In the genomic region with DNA sequence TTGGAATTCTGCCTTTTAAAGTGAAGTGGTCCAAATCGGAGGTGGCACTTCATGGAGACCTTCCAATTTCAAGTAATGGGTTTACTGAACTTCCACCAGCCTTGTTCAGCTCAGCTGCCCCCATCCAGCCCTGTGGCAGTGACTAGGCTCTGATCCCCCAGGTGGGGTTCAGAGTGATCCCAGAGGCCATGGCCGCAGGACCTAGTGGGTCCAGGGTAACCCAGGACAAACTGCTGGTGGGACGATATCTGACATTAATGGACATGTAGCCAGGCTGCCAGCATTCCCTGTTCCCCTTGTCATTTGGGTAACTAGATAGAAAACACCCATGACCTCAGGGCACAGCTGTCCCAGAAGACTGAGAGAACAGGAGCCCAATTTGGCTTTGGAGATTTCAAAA, we compare ENCODE assay signal across 32 cellular contexts.
"Had no signal": no experiment of that assay in that cellular context is flagged by ENCODE, and none has a peak within 500 bp of the region (broad histone marks: within the 10 kb centered on the region; RNA-seq: fewer than 3 reads in every experiment).

No MANE protein-coding gene starts in this region.

- H3K9me3 ChIP-seq: gastrocnemius medialis, pancreas, prostate gland, thyroid gland, upper lobe of left lung had no signal

- ATAC-seq: activated CD4-positive, CD25-positive, alpha-beta regulatory T cell treated with anti-CD3 and anti-CD28 coated beads, Interleukin-2, amount 50 U/mL, for 24 hours; activated naive CD4-positive, alpha-beta T cell treated with anti-CD3 and anti-CD28 coated beads, Interleukin-2, amount 50 U/mL, for 72 hours; activated T-cell treated with anti-CD3 and anti-CD28 coated beads, Interleukin-2, amount 50 U/mL, for 4 hours; activated T-helper 17 cell treated with anti-CD3 and anti-CD28 coated beads, Interleukin-2, amount 50 U/mL, for 72 hours; gastrocnemius medialis; left cardiac atrium; naive thymus-derived CD4-positive, alpha-beta T cell; pancreas; stimulated activated memory B cell treated with anti-CD40 and anti-IgM and Interleukin-4, amounts not matched to agents 10 μg/mL and 1 μg/mL and 100 μg/mL, for 72 hours; stimulated activated naive CD8-positive, alpha-beta T cell treated with anti-CD3 and anti-CD28 coated beads, Interleukin-15, amount 100 ng/mL, for 72 hours had no signal

- H3K4me3 ChIP-seq: coronary artery, dorsolateral prefrontal cortex, gastrocnemius medialis, hepatocyte, pancreas, prostate gland, smooth muscle cell, thyroid gland, upper lobe of left lung had no signal

- H3K27ac ChIP-seq: dorsolateral prefrontal cortex, gastrocnemius medialis, hepatocyte, pancreas, prostate gland, thyroid gland, upper lobe of left lung, VCaP had no signal

- H3K27me3 ChIP-seq: dorsolateral prefrontal cortex, gastrocnemius medialis, pancreas, thyroid gland, upper lobe of left lung had no signal

- H3K36me3 ChIP-seq: gastrocnemius medialis, pancreas, prostate gland, thyroid gland, upper lobe of left lung had no signal

- DNase-seq: activated CD4-positive, alpha-beta memory T cell treated with anti-CD3 and anti-CD28 coated beads for 36 hours; activated CD4-positive, alpha-beta T cell treated with anti-CD3 and anti-CD28 coated beads, Interleukin-2, amount 10 ng/mL, durations not matched to agents 24 days and 14 days; activated naive CD4-positive, alpha-beta T cell; activated T-cell treated with anti-CD3 and anti-CD28 coated beads, Interleukin-2, amount 50 U/mL, for 4 hours; cerebellar nuclear complex; effector memory CD4-positive, alpha-beta T cell; erythroblast; gastrocnemius medialis; glutamatergic neuron; left cardiac atrium; left ventricle myocardium superior; naive thymus-derived CD4-positive, alpha-beta T cell; nucleus accumbens; pancreas; retina; stimulated activated CD4-positive, alpha-beta T cell treated with anti-CD3 and anti-CD28 coated beads, Interleukin-1b, Interleukin-23, amount 100 ng/mL, for 48 hours; stimulated activated CD4-positive, alpha-beta T cell treated with anti-CD3 and anti-CD28 coated beads, Interleukin-4, amount 100 ng/mL, for 4 hours; stimulated activated CD8-positive, alpha-beta memory T cell treated with anti-CD3 and anti-CD28 coated beads, Interleukin-4, amount 100 ng/mL, for 48 hours; stimulated activated naive CD8-positive, alpha-beta T cell treated with anti-CD3 and anti-CD28 coated beads, Interleukin-15, amount 100 ng/mL, for 72 hours; substantia nigra had no signal

- H3K4me1 ChIP-seq: gastrocnemius medialis, pancreas, prostate gland, upper lobe of left lung had no signal
